ENCODE assay signal across 8 cellular contexts in the genomic region with DNA sequence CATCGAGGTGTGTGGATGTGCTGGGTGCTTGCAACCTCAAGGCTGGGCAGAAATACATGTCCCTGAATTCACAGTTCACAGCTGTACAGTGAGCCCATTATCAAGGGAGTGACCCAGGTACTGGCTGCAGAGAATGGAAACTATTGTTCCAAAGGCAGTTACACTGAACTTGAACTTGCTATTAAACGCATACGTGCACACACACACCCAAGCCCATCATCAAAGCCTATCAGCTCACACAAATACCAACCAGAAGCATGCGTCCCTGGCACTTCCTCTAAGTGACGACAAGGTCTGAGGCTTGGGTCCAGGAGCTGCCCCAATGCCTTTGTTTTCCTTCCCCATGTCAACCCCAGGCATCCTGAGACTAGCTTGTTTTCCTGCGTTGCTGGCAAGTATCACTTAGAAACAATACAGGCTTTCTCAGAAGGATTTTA.
DNase-seq lines count a peak whose midpoint lies in the region; ATAC-seq, FAIRE-seq and TF ChIP-seq lines count a peak whose summit lies in the region.

No MANE protein-coding gene starts in this region.

- H3K79me2 ChIP-seq in HepG2 (ENCODE audit: insufficient read depth, low read length): no peaks in the 10 kb centered on the region
- H3K79me2 ChIP-seq in GM23248 (ENCODE audit: insufficient read depth): no peaks in the 10 kb centered on the region

- H3K4me1 ChIP-seq in HepG2 (ENCODE audit: insufficient read depth, low read length) (peaks cover 61% of the 10 kb centered on the region), suprapubic skin (peaks cover 42% of the 10 kb centered on the region), GM23248 (ENCODE audit: insufficient read depth) (peaks cover 18% of the 10 kb centered on the region)

- H2AFZ ChIP-seq in HepG2 (ENCODE audit: low read length) (no peak overlapping the region), GM23248 (no peak overlapping the region)

- no peak overlapping the region for H3K4me3 Mint-ChIP-seq in activated CD4-positive, alpha-beta T cell treated with anti-CD3 and anti-CD28 coated beads for 36 hours

- no peak for DNase-seq in activated CD4-positive, alpha-beta T cell treated with anti-CD3 and anti-CD28 coated beads for 36 hours
- DNase-seq in activated CD4-positive, alpha-beta T cell treated with anti-CD3 and anti-CD28 coated beads for 4 hours: no peak
- DNase-seq in astrocyte of the hippocampus (ENCODE audit: low read depth, low spot score): peak; percentile 42
- peak; percentile 92 for DNase-seq in HepG2 (ENCODE audit: low spot score)
- no peak for DNase-seq in suprapubic skin (ENCODE audit: low spot score in 2 of 2)
- DNase-seq in LoVo (ENCODE audit: low spot score): no peak
- no peak for DNase-seq in GM23248

- peak overlapping the region; percentile 22 for H3K27ac Mint-ChIP-seq in activated CD4-positive, alpha-beta T cell treated with anti-CD3 and anti-CD28 coated beads for 36 hours

- peak in 1 of 2 experiments; percentile 78; a peak in 2 of 4 replicates for TF ChIP-seq EP300 in HepG2 (IDR thresholded peaks at IDR 0.05; ENCODE audit: low read depth in 2 of 2, low read length in 2 of 2)
- TF ChIP-seq EP300 in HepG2 (CRISPR knock-in tag; IDR thresholded peaks at IDR 0.05; ENCODE audit: borderline replicate concordance): peak; percentile 67; the same call in 1 of the 2 replicates
- TF ChIP-seq EP300 in suprapubic skin (IDR thresholded peaks at IDR 0.05): no peak

- H3K9ac ChIP-seq in HepG2 (ENCODE audit: insufficient read depth, low read depth, low read length): no peak overlapping the region
- no peak overlapping the region for H3K9ac ChIP-seq in GM23248

- no peak for ATAC-seq in activated CD4-positive, alpha-beta T cell treated with anti-CD3 and anti-CD28 coated beads for 36 hours
- ATAC-seq in HepG2 (peak; percentile 52), HG03432 (IDR thresholded peaks at IDR 0.05; ENCODE audit: unreplicated experiment) (no peak)

- POLR2A ChIA-PET in activated CD4-positive, alpha-beta T cell treated with anti-CD3 and anti-CD28 coated beads for 36 hours (lab: Charles Lee): no interaction called here
- POLR2A ChIA-PET in HepG2 (lab: Yijun Ruan, JAX): interaction anchor here (1.9 to 2.4 kb wide), 2 partner anchors 37 to 42 kb away, joined by 5 to 9 read pairs; no protein-coding TSS in a partner anchor

- H3K9me3 ChIP-seq in HepG2 (ENCODE audit: low read length): no peaks in the 10 kb centered on the region
- no peaks in the 10 kb centered on the region for H3K9me3 ChIP-seq in suprapubic skin
- no peaks in the 10 kb centered on the region for H3K9me3 ChIP-seq in GM23248 (ENCODE audit: low read depth)

- CTCF ChIA-PET in activated CD4-positive, alpha-beta T cell treated with anti-CD3 and anti-CD28 coated beads for 36 hours (lab: Charles Lee): interaction anchor here (1.4 kb wide), 1 partner anchor 121 kb away, joined by 5 read pairs; no protein-coding TSS in a partner anchor
- CTCF ChIA-PET in HepG2 (lab: Yijun Ruan, JAX; ENCODE audit: low intra/inter-chr PET ratio, low total read pairs): no interaction called here

- H3K27me3 Mint-ChIP-seq in activated CD4-positive, alpha-beta T cell treated with anti-CD3 and anti-CD28 coated beads for 36 hours: no peaks in the 10 kb centered on the region

- peak; percentile 64 for FAIRE-seq in HepG2 (lab: Jason Lieb, UNC)

- no peak for TF ChIP-seq POLR2A in HepG2 (IDR thresholded peaks at IDR 0.05; ENCODE audit: insufficient read depth in 1 of 2, low read depth in 2 of 2, low read length in 2 of 2)
- no peak for TF ChIP-seq POLR2A in suprapubic skin (IDR thresholded peaks at IDR 0.05)

- H3K4me2 ChIP-seq in HepG2 (ENCODE audit: low read depth, low read length) (peak overlapping the region; percentile 11), GM23248 (ENCODE audit: unreplicated experiment) (no peak overlapping the region)

- H3K27ac ChIP-seq in HepG2 (ENCODE audit: extremely low read length, insufficient read depth, low read length): peak overlapping the region; percentile 44
- H3K27ac ChIP-seq in suprapubic skin: peak overlapping the region; percentile 82
- no peak overlapping the region for H3K27ac ChIP-seq in GM23248

- H3K36me3 ChIP-seq in HepG2 (replicated peaks in 1 of 2; ENCODE audit: control insufficient read depth in 1 of 2, insufficient read depth in 2 of 2, low read length in 2 of 2): peaks cover 12 to 25% of the 10 kb centered on the region in 2 experiments; a peak in 4 of 5 replicates
- H3K36me3 ChIP-seq in suprapubic skin: peaks cover 37% of the 10 kb centered on the region
- peaks cover 11% of the 10 kb centered on the region; the same call in 1 of the 2 replicates for H3K36me3 ChIP-seq in GM23248 (ENCODE audit: low read depth)

- H3F3A ChIP-seq in GM23248 (ENCODE audit: insufficient read depth): peaks cover 36% of the 10 kb centered on the region

- peaks cover 38% of the 10 kb centered on the region for H3K36me3 Mint-ChIP-seq in activated CD4-positive, alpha-beta T cell treated with anti-CD3 and anti-CD28 coated beads for 36 hours (ENCODE audit: low read depth)

- no peak overlapping the region; a peak in 1 of 6 replicates for H3K4me3 ChIP-seq in HepG2 (replicated peaks in 1 of 3; ENCODE audit: insufficient read depth in 1 of 3, low read depth in 2 of 3, low read length in 3 of 3)
- H3K4me3 ChIP-seq in suprapubic skin: no peak overlapping the region
- no peak overlapping the region for H3K4me3 ChIP-seq in GM23248

- WGBS in HepG2 (ENCODE audit: low lambda C conversion rate): 29% methylated on average over 4 of the region's 6 CpGs
- 36% methylated on average over 6 of the region's 6 CpGs for WGBS in suprapubic skin
- 95 to 96% methylated on average over 6 of the region's 6 CpGs for WGBS in GM23248 (ENCODE audit: low coverage in 1 of 2, low lambda C conversion rate in 2 of 2, missing lambda C conversion rate in 2 of 2), 2 experiments

- in situ Hi-C loops in HepG2 (cut with HindIII; ENCODE audit: extremely low pct_ligation_motif_present, low pct_unique_long_range_greater_than_20kb): no loop called here
- in situ Hi-C loops in GM23248 (cut with MboI): no loop called here

- H3K27me3 ChIP-seq in HepG2 (ENCODE audit: control insufficient read depth in 1 of 2, insufficient read depth in 2 of 2, low read length in 2 of 2): no peaks in the 10 kb centered on the region
- H3K27me3 ChIP-seq in suprapubic skin: no peaks in the 10 kb centered on the region
- no peaks in the 10 kb centered on the region for H3K27me3 ChIP-seq in GM23248 (replicated peaks; ENCODE audit: insufficient read depth)

- no peak for TF ChIP-seq CTCF in HepG2 (CRISPR knock-in tag; IDR thresholded peaks at IDR 0.05)
- no peak for TF ChIP-seq CTCF in suprapubic skin (IDR thresholded peaks at IDR 0.05)

- no peak for TF ChIP-seq RAD21 in HepG2 (CRISPR knock-in tag; IDR thresholded peaks at IDR 0.05)

- intact Hi-C loops in activated CD4-positive, alpha-beta T cell treated with anti-CD3 and anti-CD28 coated beads for 36 hours (cut with DNase I, micrococcal nuclease): no loop called here
- intact Hi-C loops in HepG2 (cut with micrococcal nuclease; ENCODE audit: unreplicated experiment): loop anchor here (1.0 to 2.0 kb wide), 6 partner anchors 21 to 151 kb away; no protein-coding TSS in a partner anchor

- BruUV-seq in HepG2 (replicated peaks; lab: Mats Ljungman, UMichigan): no TSS peak

- no peaks in the 10 kb centered on the region for H3K9me2 ChIP-seq in GM23248 (ENCODE audit: insufficient read depth)

- H4K20me1 ChIP-seq in HepG2 (ENCODE audit: insufficient read depth, low read length) (no peaks in the 10 kb centered on the region), GM23248 (ENCODE audit: insufficient read depth) (no peaks in the 10 kb centered on the region)

- peaks cover 64% of the 10 kb centered on the region for H3K4me1 Mint-ChIP-seq in activated CD4-positive, alpha-beta T cell treated with anti-CD3 and anti-CD28 coated beads for 36 hours

- no peaks in the 10 kb centered on the region for H3K9me3 Mint-ChIP-seq in activated CD4-positive, alpha-beta T cell treated with anti-CD3 and anti-CD28 coated beads for 36 hours (ENCODE audit: low read depth)

TF ChIP-seq in HepG2, 621 proteins besides CTCF, POLR2A, EP300 and RAD21 (continues in another document):
- TF ChIP-seq KLF13 (CRISPR knock-in tag; IDR thresholded peaks at IDR 0.05): no peak
- peak; percentile 82; the same call in 1 of the 2 replicates for TF ChIP-seq ZNF431 (CRISPR knock-in tag; IDR thresholded peaks at IDR 0.05; ENCODE audit: borderline replicate concordance, low read depth)
- peak; percentile 75 for TF ChIP-seq ZGPAT (CRISPR knock-in tag; IDR thresholded peaks at IDR 0.05)
- TF ChIP-seq SOX5 (CRISPR knock-in tag; IDR thresholded peaks at IDR 0.05; ENCODE audit: borderline replicate concordance): peak; percentile 99
- peak; percentile 64 for TF ChIP-seq ZEB1 (IDR thresholded peaks at IDR 0.05; ENCODE audit: insufficient replicate concordance, low read depth)
- peak; percentile 81 for TF ChIP-seq ZNF598 (CRISPR knock-in tag; IDR thresholded peaks at IDR 0.05; ENCODE audit: borderline replicate concordance)
- peak; percentile 38; the same call in 1 of the 2 replicates for TF ChIP-seq ZMYM4 (CRISPR knock-in tag; IDR thresholded peaks at IDR 0.05)
- TF ChIP-seq, protein P1, sequence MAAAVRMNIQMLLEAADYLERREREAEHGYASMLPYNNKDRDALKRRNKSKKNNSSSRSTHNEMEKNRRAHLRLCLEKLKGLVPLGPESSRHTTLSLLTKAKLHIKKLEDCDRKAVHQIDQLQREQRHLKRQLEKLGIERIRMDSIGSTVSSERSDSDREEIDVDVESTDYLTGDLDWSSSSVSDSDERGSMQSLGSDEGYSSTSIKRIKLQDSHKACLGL (CRISPR knock-in tag; IDR thresholded peaks at IDR 0.05): no peak
- TF ChIP-seq LCORL (IDR thresholded peaks at IDR 0.05): no peak
- peak; percentile 62; the same call in 1 of the 2 replicates for TF ChIP-seq LCORL (CRISPR knock-in tag; IDR thresholded peaks at IDR 0.05)

Comparison
In these comparisons a context has a peak if more than half of its experiments do, and no peak if none do; other contexts are left out.
1. DNase-seq: peak in astrocyte of the hippocampus (single experiment) and HepG2 (single experiment); none in activated CD4-positive, alpha-beta T cell treated with anti-CD3 and anti-CD28 coated beads for 36 hours (single experiment), activated CD4-positive, alpha-beta T cell treated with anti-CD3 and anti-CD28 coated beads for 4 hours (0 of 2), suprapubic skin (0 of 2), LoVo (single experiment) and GM23248 (single experiment).